Comparison of ENCODE assay signal across 12 cellular contexts in the genomic region with DNA sequence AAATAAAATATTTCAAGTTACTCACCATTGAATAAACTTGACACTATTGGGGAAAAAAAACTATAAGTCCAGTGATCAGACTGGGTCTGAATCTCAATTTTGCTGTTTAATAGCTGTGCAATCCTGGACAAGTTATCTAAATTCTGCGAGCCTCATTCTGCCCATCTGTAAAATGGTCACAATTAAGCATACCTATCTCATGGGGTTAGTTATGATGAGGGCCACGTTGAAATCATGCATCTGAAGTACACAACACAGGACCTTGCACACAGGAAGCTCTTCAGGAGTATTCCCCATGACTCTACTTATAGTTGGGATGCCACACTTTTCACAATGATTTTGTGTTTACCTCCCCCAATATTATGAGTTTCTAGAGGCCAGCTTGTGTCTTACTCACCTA. TPM values are rescaled to one million over a fixed set of nuclear protein-coding genes. Genes with fewer than 3 reads are reported as not detected.
"Had no signal": no experiment of that assay in that cellular context is flagged by ENCODE, and none has a peak within 500 bp of the region (broad histone marks: within the 10 kb centered on the region; RNA-seq: fewer than 3 reads in every experiment).

No MANE protein-coding gene starts in this region.

- FAIRE-seq: H1, H54 had no signal

- H3K9me3 ChIP-seq: HAP-1 had no signal

- H3K9ac ChIP-seq: GM23248 had no signal

- H3K4me2 ChIP-seq: GM23338 had no signal

- H2AFZ ChIP-seq: GM23248 had no signal

- DNase-seq: GM23248, GOT3, H7, H9, HCEC 1CT, HFFc6 had no signal

- H3K27ac ChIP-seq: GM23248 had no signal

- H3K36me3 ChIP-seq: HAP-1 had no signal

- ATAC-seq: GM23338, HCT116 had no signal

- H3K4me3 ChIP-seq: GM23248, GM23338, HAP-1 had no signal

RNA-seq across cellular contexts. Expression of a gene that starts 3.8 kb away (rescaled TPM):
- total RNA-seq: GM23248, H4 had no signal
- polyA plus RNA-seq: GM23248 had no signal
